In genomic region chr10:98167191-98167590, GRCh38 we compare ENCODE assay signal across 17 cellular contexts.
A peak's percentile ranks its signal among the peaks of the same experiment; 100 is the strongest.
DNase-seq lines count a peak whose midpoint lies in the region; ATAC-seq and FAIRE-seq lines count a peak whose summit lies in the region.
"Had no signal": no experiment of that assay in that cellular context is flagged by ENCODE, and none has a peak within 500 bp of the region (broad histone marks: within the 10 kb centered on the region; RNA-seq: fewer than 3 reads in every experiment).

No MANE protein-coding gene starts in this region.

- DNase-seq in GM18507 (ENCODE audit: extremely low spot score, insufficient read length, low read depth) (peak; percentile 12), NAMALWA (ENCODE audit: low spot score) (peak; percentile 52), SIG-M5 (lab: John Stamatoyannopoulos, UW) (no peak), NCI-H69 (lab: John Stamatoyannopoulos, UW) (no peak)
- no peak for DNase-seq in T-helper 2 cell treated with Interferon-gamma antibody and Interleukin-4, amounts not matched to agents 5 μg/mL and 100 μg/mL, for 36 hours (ENCODE audit: low spot score)
- DNase-seq: activated CD8-positive, alpha-beta T cell treated with anti-CD3 and anti-CD28 coated beads, Interleukin-2, amount 10 ng/mL, durations not matched to agents 7 days and 5 days; aorta; naive thymus-derived CD4-positive, alpha-beta T cell; NCI-H2081 treated with DMSO at 0.1 percent for 48 hours; NCI-H748 treated with DMSO at 0.1 percent for 48 hours; thyroid gland had no signal

- H3K4me1 Mint-ChIP-seq in T-helper 2 cell treated with Interferon-gamma antibody and Interleukin-4, amounts not matched to agents 5 μg/mL and 100 μg/mL, for 36 hours (ENCODE audit: low read depth) = peaks cover 9% of the 10 kb centered on the region

- ATAC-seq in GM21367 (IDR thresholded peaks at IDR 0.05; ENCODE audit: unreplicated experiment) = peak; percentile 48
- ATAC-seq in HG03025 (IDR thresholded peaks at IDR 0.05; ENCODE audit: low FRiP score, unreplicated experiment) = peak; percentile 49
- no peak for ATAC-seq in GM18868 (IDR thresholded peaks at IDR 0.05; ENCODE audit: unreplicated experiment)
- ATAC-seq: activated CD8-positive, alpha-beta T cell treated with anti-CD3 and anti-CD28 coated beads, Interleukin-2, amount 10 ng/mL, durations not matched to agents 7 days and 5 days; activated T-helper 17 cell treated with anti-CD3 and anti-CD28 coated beads, Interleukin-2, amount 50 U/mL, for 72 hours; left lobe of liver; naive thymus-derived CD4-positive, alpha-beta T cell had no signal

- H3K27ac Mint-ChIP-seq in T-helper 2 cell treated with Interferon-gamma antibody and Interleukin-4, amounts not matched to agents 5 μg/mL and 100 μg/mL, for 36 hours = no peak overlapping the region
- H3K27ac Mint-ChIP-seq: activated CD8-positive, alpha-beta T cell treated with anti-CD3 and anti-CD28 coated beads, Interleukin-2, amount 10 ng/mL, durations not matched to agents 7 days and 5 days; activated T-helper 17 cell treated with anti-CD3 and anti-CD28 coated beads, Interleukin-2, amount 50 U/mL, for 72 hours had no signal

- no peaks in the 10 kb centered on the region for H3K27me3 Mint-ChIP-seq in T-helper 2 cell treated with Interferon-gamma antibody and Interleukin-4, amounts not matched to agents 5 μg/mL and 100 μg/mL, for 36 hours (ENCODE audit: low read depth)
- H3K27me3 Mint-ChIP-seq: activated T-helper 17 cell treated with anti-CD3 and anti-CD28 coated beads, Interleukin-2, amount 50 U/mL, for 72 hours; naive thymus-derived CD4-positive, alpha-beta T cell had no signal

- FAIRE-seq in GM18507 (lab: Jason Lieb, UNC) = peak; percentile 89
- FAIRE-seq: D721Med had no signal

- H3K4me3 Mint-ChIP-seq in T-helper 2 cell treated with Interferon-gamma antibody and Interleukin-4, amounts not matched to agents 5 μg/mL and 100 μg/mL, for 36 hours = no peak overlapping the region
- H3K4me3 Mint-ChIP-seq: activated CD8-positive, alpha-beta T cell treated with anti-CD3 and anti-CD28 coated beads, Interleukin-2, amount 10 ng/mL, durations not matched to agents 7 days and 5 days; activated T-helper 17 cell treated with anti-CD3 and anti-CD28 coated beads, Interleukin-2, amount 50 U/mL, for 72 hours; naive thymus-derived CD4-positive, alpha-beta T cell had no signal

- peaks cover 32% of the 10 kb centered on the region for H3K36me3 Mint-ChIP-seq in T-helper 2 cell treated with Interferon-gamma antibody and Interleukin-4, amounts not matched to agents 5 μg/mL and 100 μg/mL, for 36 hours (ENCODE audit: low read depth)

- H3K9me3 Mint-ChIP-seq in T-helper 2 cell treated with Interferon-gamma antibody and Interleukin-4, amounts not matched to agents 5 μg/mL and 100 μg/mL, for 36 hours = no peaks in the 10 kb centered on the region
- H3K9me3 Mint-ChIP-seq: activated T-helper 17 cell treated with anti-CD3 and anti-CD28 coated beads, Interleukin-2, amount 50 U/mL, for 72 hours; naive thymus-derived CD4-positive, alpha-beta T cell had no signal

Comparison
In these comparisons a context has a peak if more than half of its experiments do, and no peak if none do; other contexts are left out.
1. DNase-seq: peak in GM18507 (single experiment) and NAMALWA (single experiment); none in SIG-M5 (single experiment), T-helper 2 cell treated with Interferon-gamma antibody and Interleukin-4, amounts not matched to agents 5 μg/mL and 100 μg/mL, for 36 hours (single experiment) and NCI-H69 (single experiment).